18 cellular contexts compared by ENCODE assay signal in the genomic region with DNA sequence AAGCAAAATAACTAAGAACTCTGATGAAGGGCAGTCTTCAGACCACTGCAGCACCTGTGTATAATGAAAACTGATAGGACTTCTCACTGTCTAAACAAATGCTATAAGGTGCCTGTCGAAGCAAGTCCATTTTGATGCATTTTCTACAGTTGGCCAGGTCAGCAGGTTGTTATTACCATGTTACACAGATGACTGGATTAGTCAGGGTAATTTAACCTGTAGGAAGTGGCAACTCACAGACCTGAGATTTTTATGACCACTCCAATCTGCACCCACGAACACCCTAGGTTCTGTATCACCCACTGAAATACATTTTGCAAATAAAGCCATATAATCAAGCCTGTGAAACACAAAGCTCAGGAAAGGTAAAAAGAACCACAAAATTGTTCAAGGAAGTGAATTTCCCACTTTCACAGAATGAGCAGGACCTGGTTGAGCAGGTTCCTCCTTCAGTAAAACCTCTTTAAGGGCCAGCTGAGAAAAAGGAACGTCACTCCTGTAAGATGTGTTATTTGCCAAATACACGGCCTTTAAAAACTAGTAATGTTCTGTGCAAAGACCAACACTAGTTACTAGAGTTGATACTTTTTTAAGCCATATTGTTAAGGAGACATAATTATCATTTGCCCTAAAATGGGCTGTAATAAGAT. TPM values are rescaled to one million over a fixed set of nuclear protein-coding genes. Genes with fewer than 3 reads are reported as not detected.
DNase-seq lines count a peak whose midpoint lies in the region; ATAC-seq, FAIRE-seq and TF ChIP-seq lines count a peak whose summit lies in the region.
"Had no signal": no experiment of that assay in that cellular context is flagged by ENCODE, and none has a peak within 500 bp of the region (broad histone marks: within the 10 kb centered on the region; RNA-seq: fewer than 3 reads in every experiment).

No MANE protein-coding gene starts in this region.

- no peak for TF ChIP-seq CTCF in esophagus squamous epithelium (IDR thresholded peaks at IDR 0.05)

- no peaks in the 10 kb centered on the region for H3K9me3 Mint-ChIP-seq in activated CD4-positive, alpha-beta T cell treated with anti-CD3 and anti-CD28 coated beads for 36 hours (ENCODE audit: low read depth)
- H3K9me3 Mint-ChIP-seq: activated B cell treated with CpG ODN at 0.5 μM for 24 hours had no signal

- H3K27me3 ChIP-seq in esophagus squamous epithelium (no peaks in the 10 kb centered on the region), small intestine (ENCODE audit: control insufficient read depth in 2 of 2, insufficient read depth in 2 of 2, low read length in 2 of 2) (peaks cover 0 to 2% of the 10 kb centered on the region in 2 donors)
- H3K27me3 ChIP-seq: ascending aorta, ovary had no signal

- H3K4me3 ChIP-seq in esophagus squamous epithelium (no peak overlapping the region), small intestine (ENCODE audit: low read depth in 1 of 2, low read length in 2 of 2) (no peak overlapping the region)
- H3K4me3 ChIP-seq: ascending aorta, ovary had no signal

- no peak for ATAC-seq in activated CD4-positive, alpha-beta T cell treated with anti-CD3 and anti-CD28 coated beads for 36 hours

- no peak for TF ChIP-seq POLR2A in esophagus squamous epithelium (IDR thresholded peaks at IDR 0.05)

- H3K4me1 ChIP-seq in esophagus squamous epithelium (peaks cover 0 to 66% (median 12%) of the 10 kb centered on the region in 3 donors), small intestine (ENCODE audit: control insufficient read depth in 2 of 2, insufficient read depth in 1 of 2, low read depth in 1 of 2, low read length in 1 of 2) (peaks cover 2 to 3% of the 10 kb centered on the region in 2 donors)
- H3K4me1 ChIP-seq: ascending aorta had no signal

- H3K9me3 ChIP-seq in esophagus squamous epithelium (no peaks in the 10 kb centered on the region), small intestine (ENCODE audit: control insufficient read depth, low read depth) (no peaks in the 10 kb centered on the region)
- H3K9me3 ChIP-seq: ascending aorta, ovary had no signal

- no peaks in the 10 kb centered on the region for H3K36me3 Mint-ChIP-seq in activated CD4-positive, alpha-beta T cell treated with anti-CD3 and anti-CD28 coated beads for 36 hours (ENCODE audit: low read depth)

- DNase-seq in DMS53 treated with DMSO at 0.1 percent for 48 hours (lab: John Stamatoyannopoulos, UW; ENCODE audit: unreplicated experiment) (peak; percentile 2), NCI-H2196 (lab: John Stamatoyannopoulos, UW; ENCODE audit: unreplicated experiment) (peak; percentile 41), esophagus squamous epithelium (lab: John Stamatoyannopoulos, UW) (no peak), small intestine (peak; percentile 42), UCSD-AML1 (lab: John Stamatoyannopoulos, UW; ENCODE audit: unreplicated experiment) (no peak)
- no peak for DNase-seq in activated naive CD4-positive, alpha-beta T cell treated with anti-CD3 and anti-CD28 coated beads, Interleukin-2, amount 50 U/mL, for 16 hours
- DNase-seq in activated CD4-positive, alpha-beta T cell treated with anti-CD3 and anti-CD28 coated beads for 36 hours, result no peak
- DNase-seq: activated B cell treated with CpG ODN at 0.5 μM for 24 hours, activated gamma-delta T cell, cortex of kidney, kidney, NCI-H1436, NCI-H82, ovary, RPMI8226, T-helper 1 cell had no signal

- FAIRE-seq in small intestine (lab: Jason Lieb, UNC), result no peak
- FAIRE-seq: kidney had no signal

- peaks cover 2% of the 10 kb centered on the region for H3K27me3 Mint-ChIP-seq in activated CD4-positive, alpha-beta T cell treated with anti-CD3 and anti-CD28 coated beads for 36 hours

- peak overlapping the region in 3 of 4 donors; percentile 42 to 77 (median 76) for H3K27ac ChIP-seq in esophagus squamous epithelium
- peak overlapping the region in 1 of 2 donors; percentile 11 for H3K27ac ChIP-seq in small intestine (ENCODE audit: low read depth in 1 of 2, low read length in 1 of 2)
- H3K27ac ChIP-seq: ascending aorta, ovary had no signal

- H3K4me3 Mint-ChIP-seq in activated CD4-positive, alpha-beta T cell treated with anti-CD3 and anti-CD28 coated beads for 36 hours, result no peak overlapping the region
- H3K4me3 Mint-ChIP-seq: activated B cell treated with CpG ODN at 0.5 μM for 24 hours, B cell had no signal

- POLR2A ChIA-PET in activated CD4-positive, alpha-beta T cell treated with anti-CD3 and anti-CD28 coated beads for 36 hours (lab: Charles Lee), result no interaction called here

- CTCF ChIA-PET in activated CD4-positive, alpha-beta T cell treated with anti-CD3 and anti-CD28 coated beads for 36 hours (lab: Charles Lee), result no interaction called here

- no peak overlapping the region for H3K27ac Mint-ChIP-seq in activated CD4-positive, alpha-beta T cell treated with anti-CD3 and anti-CD28 coated beads for 36 hours
- H3K27ac Mint-ChIP-seq: activated B cell treated with CpG ODN at 0.5 μM for 24 hours, B cell had no signal

- WGBS in esophagus squamous epithelium, 2 donors, result 30 to 44% methylated on average over 4 of the region's 4 CpGs
- WGBS in small intestine, 3 donors, result 18 to 60% (median 33%) methylated on average over 4 of the region's 4 CpGs

- no peaks in the 10 kb centered on the region for H3K36me3 ChIP-seq in esophagus squamous epithelium
- H3K36me3 ChIP-seq in small intestine (ENCODE audit: control insufficient read depth in 2 of 2, insufficient read depth in 2 of 2, low read length in 2 of 2), result no peaks in the 10 kb centered on the region
- H3K36me3 ChIP-seq: ascending aorta, ovary had no signal

- intact Hi-C loops in esophagus squamous epithelium (cut with DNase I), result no loop called here
- intact Hi-C loops in activated CD4-positive, alpha-beta T cell treated with anti-CD3 and anti-CD28 coated beads for 36 hours (cut with DNase I, micrococcal nuclease), result no loop called here

- H3K4me1 Mint-ChIP-seq in activated CD4-positive, alpha-beta T cell treated with anti-CD3 and anti-CD28 coated beads for 36 hours, result peaks cover 36% of the 10 kb centered on the region

RNA-seq across cellular contexts. Expression of a gene that starts 12.7 kb away (rescaled TPM):
- 10 to 100 TPM in 2 of 4 donors, 1 to 10 TPM in 2; 6.9 to 14.2 (median 8.9) TPM for total RNA-seq in esophagus squamous epithelium
- polyA plus RNA-seq in small intestine, result 1 to 10 TPM; 1.4 to 5.3 (median 1.6) TPM
- 1 to 10 TPM; 1.6 to 1.9 TPM for total RNA-seq in activated CD4-positive, alpha-beta T cell treated with anti-CD3 and anti-CD28 coated beads for 36 hours

Comparison
In these comparisons a context has a peak if more than half of its experiments do, and no peak if none do; other contexts are left out.
1. DNase-seq: peak in DMS53 treated with DMSO at 0.1 percent for 48 hours (single experiment), NCI-H2196 (single experiment) and small intestine (single experiment); none in esophagus squamous epithelium (single experiment), UCSD-AML1 (single experiment), activated naive CD4-positive, alpha-beta T cell treated with anti-CD3 and anti-CD28 coated beads, Interleukin-2, amount 50 U/mL, for 16 hours (single experiment) and activated CD4-positive, alpha-beta T cell treated with anti-CD3 and anti-CD28 coated beads for 36 hours (single experiment).